Comparison of ENCODE assay signal across 9 cellular contexts in the genomic region with DNA sequence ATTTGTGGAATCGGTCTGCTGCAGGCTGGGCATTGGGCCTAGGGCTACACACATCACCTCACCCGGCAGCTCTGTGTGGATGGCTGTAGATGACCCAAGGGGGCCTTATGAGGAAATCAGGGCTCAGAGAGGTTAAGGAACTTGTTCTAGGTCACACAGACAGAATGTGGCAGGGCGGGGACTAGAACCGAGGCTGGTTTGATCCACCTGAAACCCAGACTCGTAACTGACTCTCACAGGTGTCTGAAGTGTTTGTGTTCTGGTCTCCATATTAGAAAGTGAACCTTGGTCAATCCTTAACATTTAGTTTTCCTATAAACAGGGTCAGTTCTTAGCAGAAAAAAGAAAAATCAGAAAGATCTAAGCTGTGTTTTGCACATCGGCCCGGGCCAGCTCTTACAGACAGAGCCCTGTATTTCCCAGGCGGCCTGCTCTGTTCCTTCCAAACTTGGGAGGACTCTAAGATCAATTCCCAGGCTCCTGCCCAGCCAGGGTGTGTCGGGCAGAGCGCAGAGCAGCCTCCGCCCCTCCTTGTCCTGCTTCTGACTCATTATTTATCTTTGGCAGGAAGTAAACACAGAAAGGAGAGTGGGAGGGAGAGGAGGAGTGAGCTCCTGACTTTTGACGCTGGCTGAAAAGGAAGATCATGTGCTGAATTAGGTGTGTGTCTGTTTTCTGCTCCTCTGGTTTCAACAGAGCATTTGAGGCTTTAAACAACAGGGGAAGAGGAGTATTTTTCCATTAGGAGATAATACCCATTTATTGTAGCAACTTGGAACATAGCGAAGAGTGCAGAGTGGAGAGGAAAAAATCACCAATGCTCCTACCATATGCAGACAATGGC.
A peak's percentile ranks its signal among the peaks of the same experiment; 100 is the strongest.
DNase-seq lines count a peak whose midpoint lies in the region; ATAC-seq and TF ChIP-seq lines count a peak whose summit lies in the region.
"Had no signal": no experiment of that assay in that cellular context is flagged by ENCODE, and none has a peak within 500 bp of the region (broad histone marks: within the 10 kb centered on the region; RNA-seq: fewer than 3 reads in every experiment).

No MANE protein-coding gene starts in this region.

- H3K9me3 ChIP-seq in neural progenitor cell (ENCODE audit: low read depth): no peaks in the 10 kb centered on the region

- peak; percentile 47 for DNase-seq in NCI-H2171 treated with DMSO at 0.1 percent for 48 hours (lab: John Stamatoyannopoulos, UW)
- no peak for DNase-seq in NCI-H2171 (lab: John Stamatoyannopoulos, UW)
- DNase-seq in SHP77 (lab: John Stamatoyannopoulos, UW): peak; percentile 77 to 88
- DNase-seq in fibroblast of gingiva (ENCODE audit: low read depth): peak; percentile 89
- peak; percentile 47 for DNase-seq in neural progenitor cell (ENCODE audit: low spot score)
- no peak for DNase-seq in stimulated activated naive B cell treated with anti-CD40 and anti-IgM and Interleukin-4, amounts not matched to agents 10 μg/mL and 1 μg/mL and 100 μg/mL, for 72 hours
- DNase-seq in activated CD8-positive, alpha-beta T cell treated with anti-CD3 and anti-CD28 coated beads, Interleukin-2, amount 10 ng/mL, durations not matched to agents 7 days and 5 days: no peak
- DNase-seq: CD4-positive, CD25-positive, alpha-beta regulatory T cell had no signal

- no peak overlapping the region for H3K4me3 ChIP-seq in neural progenitor cell

- POLR2A ChIA-PET in activated CD8-positive, alpha-beta T cell treated with anti-CD3 and anti-CD28 coated beads, Interleukin-2, amount 10 ng/mL, durations not matched to agents 7 days and 5 days (lab: Charles Lee): no interaction called here

- no peak for TF ChIP-seq CTCF in neural progenitor cell (IDR thresholded peaks at IDR 0.05)

- H3K27ac Mint-ChIP-seq in neural progenitor cell: peak overlapping the region; percentile 94
- no peak overlapping the region for H3K27ac Mint-ChIP-seq in stimulated activated naive B cell treated with anti-CD40 and anti-IgM and Interleukin-4, amounts not matched to agents 10 μg/mL and 1 μg/mL and 100 μg/mL, for 72 hours
- no peak overlapping the region for H3K27ac Mint-ChIP-seq in activated CD8-positive, alpha-beta T cell treated with anti-CD3 and anti-CD28 coated beads, Interleukin-2, amount 10 ng/mL, durations not matched to agents 7 days and 5 days
- H3K27ac Mint-ChIP-seq: CD4-positive, CD25-positive, alpha-beta regulatory T cell had no signal

- no peak for ATAC-seq in GM21576 (IDR thresholded peaks at IDR 0.05; ENCODE audit: unreplicated experiment)
- ATAC-seq in stimulated activated naive B cell treated with anti-CD40 and anti-IgM and Interleukin-4, amounts not matched to agents 10 μg/mL and 1 μg/mL and 100 μg/mL, for 72 hours (replicated peaks): no peak
- no peak for ATAC-seq in activated CD8-positive, alpha-beta T cell treated with anti-CD3 and anti-CD28 coated beads, Interleukin-2, amount 10 ng/mL, durations not matched to agents 7 days and 5 days

- peaks cover 17% of the 10 kb centered on the region for H3K4me1 Mint-ChIP-seq in neural progenitor cell
- no peaks in the 10 kb centered on the region for H3K4me1 Mint-ChIP-seq in stimulated activated naive B cell treated with anti-CD40 and anti-IgM and Interleukin-4, amounts not matched to agents 10 μg/mL and 1 μg/mL and 100 μg/mL, for 72 hours
- H3K4me1 Mint-ChIP-seq in activated CD8-positive, alpha-beta T cell treated with anti-CD3 and anti-CD28 coated beads, Interleukin-2, amount 10 ng/mL, durations not matched to agents 7 days and 5 days (ENCODE audit: low read depth): no peaks in the 10 kb centered on the region
- H3K4me1 Mint-ChIP-seq: CD4-positive, CD25-positive, alpha-beta regulatory T cell had no signal

- peaks cover 5% of the 10 kb centered on the region for H3K27me3 Mint-ChIP-seq in neural progenitor cell (ENCODE audit: insufficient read depth, low read depth)
- H3K27me3 Mint-ChIP-seq in stimulated activated naive B cell treated with anti-CD40 and anti-IgM and Interleukin-4, amounts not matched to agents 10 μg/mL and 1 μg/mL and 100 μg/mL, for 72 hours: peaks cover 0 to 17% of the 10 kb centered on the region in 2 donors
- H3K27me3 Mint-ChIP-seq in activated CD8-positive, alpha-beta T cell treated with anti-CD3 and anti-CD28 coated beads, Interleukin-2, amount 10 ng/mL, durations not matched to agents 7 days and 5 days (ENCODE audit: low read depth): peaks cover 1% of the 10 kb centered on the region

- peaks cover 3% of the 10 kb centered on the region for H3K36me3 Mint-ChIP-seq in neural progenitor cell
- no peaks in the 10 kb centered on the region for H3K36me3 Mint-ChIP-seq in stimulated activated naive B cell treated with anti-CD40 and anti-IgM and Interleukin-4, amounts not matched to agents 10 μg/mL and 1 μg/mL and 100 μg/mL, for 72 hours
- H3K36me3 Mint-ChIP-seq in activated CD8-positive, alpha-beta T cell treated with anti-CD3 and anti-CD28 coated beads, Interleukin-2, amount 10 ng/mL, durations not matched to agents 7 days and 5 days (ENCODE audit: low read depth): no peaks in the 10 kb centered on the region
- H3K36me3 Mint-ChIP-seq: CD4-positive, CD25-positive, alpha-beta regulatory T cell had no signal

- H4K20me1 ChIP-seq in neural progenitor cell (ENCODE audit: low read depth): no peaks in the 10 kb centered on the region

- H3K27me3 ChIP-seq in neural progenitor cell: no peaks in the 10 kb centered on the region

- H3K36me3 ChIP-seq in neural progenitor cell: no peaks in the 10 kb centered on the region

- H3K27ac ChIP-seq in neural progenitor cell: no peak overlapping the region

- no peak overlapping the region for H3K4me2 ChIP-seq in neural progenitor cell

- H3F3A ChIP-seq in neural progenitor cell (ENCODE audit: low read depth): peaks cover 12% of the 10 kb centered on the region

- no peaks in the 10 kb centered on the region for H3K79me2 ChIP-seq in neural progenitor cell (ENCODE audit: low read depth)

- H3K4me3 Mint-ChIP-seq in neural progenitor cell: no peak overlapping the region
- H3K4me3 Mint-ChIP-seq in stimulated activated naive B cell treated with anti-CD40 and anti-IgM and Interleukin-4, amounts not matched to agents 10 μg/mL and 1 μg/mL and 100 μg/mL, for 72 hours: no peak overlapping the region
- H3K4me3 Mint-ChIP-seq in activated CD8-positive, alpha-beta T cell treated with anti-CD3 and anti-CD28 coated beads, Interleukin-2, amount 10 ng/mL, durations not matched to agents 7 days and 5 days: no peak overlapping the region
- H3K4me3 Mint-ChIP-seq: CD4-positive, CD25-positive, alpha-beta regulatory T cell had no signal

- no peak overlapping the region for H2AFZ ChIP-seq in neural progenitor cell (replicated peaks)

- H3K4me1 ChIP-seq in neural progenitor cell: peaks cover 12% of the 10 kb centered on the region

- no peak overlapping the region for H3K9ac ChIP-seq in neural progenitor cell

- no peaks in the 10 kb centered on the region for H3K9me3 Mint-ChIP-seq in neural progenitor cell
- H3K9me3 Mint-ChIP-seq in stimulated activated naive B cell treated with anti-CD40 and anti-IgM and Interleukin-4, amounts not matched to agents 10 μg/mL and 1 μg/mL and 100 μg/mL, for 72 hours: peaks cover 2 to 6% of the 10 kb centered on the region in 2 donors
- no peaks in the 10 kb centered on the region for H3K9me3 Mint-ChIP-seq in activated CD8-positive, alpha-beta T cell treated with anti-CD3 and anti-CD28 coated beads, Interleukin-2, amount 10 ng/mL, durations not matched to agents 7 days and 5 days (ENCODE audit: insufficient read depth)

- CTCF ChIA-PET in activated CD8-positive, alpha-beta T cell treated with anti-CD3 and anti-CD28 coated beads, Interleukin-2, amount 10 ng/mL, durations not matched to agents 7 days and 5 days (lab: Charles Lee): no interaction called here

Comparison
In these comparisons a context has a peak if more than half of its experiments do, and no peak if none do; other contexts are left out.
1. DNase-seq: peak in NCI-H2171 treated with DMSO at 0.1 percent for 48 hours (single experiment), SHP77 (2 of 2), fibroblast of gingiva (single experiment) and neural progenitor cell (single experiment); none in NCI-H2171 (single experiment), stimulated activated naive B cell treated with anti-CD40 and anti-IgM and Interleukin-4, amounts not matched to agents 10 μg/mL and 1 μg/mL and 100 μg/mL, for 72 hours (single experiment) and activated CD8-positive, alpha-beta T cell treated with anti-CD3 and anti-CD28 coated beads, Interleukin-2, amount 10 ng/mL, durations not matched to agents 7 days and 5 days (single experiment).